ENCODE assay signal across 21 cellular contexts in genomic region chr6:122429328-122429727, GRCh38.
"Had no signal": no experiment of that assay in that cellular context is flagged by ENCODE, and none has a peak within 500 bp of the region (broad histone marks: within the 10 kb centered on the region; RNA-seq: fewer than 3 reads in every experiment).

No MANE protein-coding gene starts in this region.

- H2AFZ ChIP-seq: neural progenitor cell had no signal

- H3K36me3 ChIP-seq: thoracic aorta had no signal

- H3K9ac ChIP-seq: neural progenitor cell had no signal

- H3K27ac ChIP-seq: esophagus squamous epithelium, left lung, neural progenitor cell, right lobe of liver, thoracic aorta, upper lobe of left lung, VCaP had no signal

- H3K9me3 ChIP-seq: esophagus squamous epithelium, left lung, right lobe of liver, thoracic aorta, upper lobe of left lung had no signal

- H3K27me3 Mint-ChIP-seq: activated naive CD4-positive, alpha-beta T cell treated with anti-CD3 and anti-CD28 coated beads, Interleukin-2, amount 50 U/mL, for 24 hours; central memory CD8-positive, alpha-beta T cell; effector memory CD8-positive, alpha-beta T cell; naive thymus-derived CD4-positive, alpha-beta T cell had no signal

- H3K27me3 ChIP-seq: esophagus squamous epithelium, left lung, neural progenitor cell, right lobe of liver, upper lobe of left lung had no signal

- H3K4me3 ChIP-seq: esophagus squamous epithelium, left lung, lung, neural progenitor cell, right lobe of liver, smooth muscle cell, thoracic aorta, upper lobe of left lung had no signal

- H3K27ac Mint-ChIP-seq: activated CD8-positive, alpha-beta T cell treated with anti-CD3 and anti-CD28 coated beads, Interleukin-2, amount 10 ng/mL, durations not matched to agents 7 days and 5 days; effector memory CD8-positive, alpha-beta T cell; neural progenitor cell had no signal

- H3K4me3 Mint-ChIP-seq: activated CD8-positive, alpha-beta T cell treated with anti-CD3 and anti-CD28 coated beads, Interleukin-2, amount 10 ng/mL, durations not matched to agents 7 days and 5 days; activated naive CD4-positive, alpha-beta T cell treated with anti-CD3 and anti-CD28 coated beads, Interleukin-2, amount 50 U/mL, for 24 hours; central memory CD8-positive, alpha-beta T cell; effector memory CD8-positive, alpha-beta T cell; naive thymus-derived CD4-positive, alpha-beta T cell; neural progenitor cell had no signal

- H3K4me1 Mint-ChIP-seq: neural progenitor cell had no signal

- H3K4me1 ChIP-seq: esophagus squamous epithelium, left lung, neural progenitor cell, right lobe of liver, upper lobe of left lung had no signal

- DNase-seq: activated CD4-positive, alpha-beta T cell treated with anti-CD3 and anti-CD28 coated beads, Interleukin-2, amount 50 U/mL, for 1 hour; activated CD8-positive, alpha-beta T cell treated with anti-CD3 and anti-CD28 coated beads, Interleukin-2, amount 10 ng/mL, durations not matched to agents 7 days and 5 days; activated gamma-delta T cell treated with Interleukin-2 at 50 U/mL for 16 hours; activated T-cell treated with anti-CD3 and anti-CD28 coated beads, Interleukin-2, amount 50 U/mL, for 1 hour; effector memory CD8-positive, alpha-beta T cell; esophagus squamous epithelium; left lung; naive thymus-derived CD4-positive, alpha-beta T cell; posterior cingulate gyrus; right lobe of liver; stimulated activated CD4-positive, alpha-beta T cell treated with anti-CD3 and anti-CD28 coated beads, Interleukin-2, amount 100 ng/mL, for 48 hours; stimulated activated naive CD4-positive, alpha-beta T cell; upper lobe of left lung had no signal

- H3K4me2 ChIP-seq: neural progenitor cell, smooth muscle cell had no signal

- ATAC-seq: activated CD4-positive, CD25-positive, alpha-beta regulatory T cell treated with anti-CD3 and anti-CD28 coated beads, Interleukin-2, amount 50 U/mL, for 24 hours; activated CD8-positive, alpha-beta T cell treated with anti-CD3 and anti-CD28 coated beads, Interleukin-2, amount 10 ng/mL, durations not matched to agents 7 days and 5 days; effector memory CD8-positive, alpha-beta T cell; left lung; naive thymus-derived CD4-positive, alpha-beta T cell had no signal

- H3K9me3 Mint-ChIP-seq: activated naive CD4-positive, alpha-beta T cell treated with anti-CD3 and anti-CD28 coated beads, Interleukin-2, amount 50 U/mL, for 24 hours; central memory CD8-positive, alpha-beta T cell; effector memory CD8-positive, alpha-beta T cell; naive thymus-derived CD4-positive, alpha-beta T cell; neural progenitor cell had no signal
